Comparison of ENCODE assay signal across 1 cellular context in genomic region chr11:10750838-10751580, GRCh38.
TF ChIP-seq lines count a peak whose summit lies in the region.

Gene CTR9, plus strand, starts transcription at chr11:10751246. Its CDS starts 167 bp downstream, at chr11:10751413.

TF ChIP-seq in HepG2, 621 proteins besides CTCF, POLR2A, EP300 and RAD21 (continued from another document and continues in another):
- TF ChIP-seq CENPBD1 (CRISPR knock-in tag; IDR thresholded peaks at IDR 0.05; ENCODE audit: borderline replicate concordance, low read depth): no peak
- TF ChIP-seq KDM6A (CRISPR knock-in tag; IDR thresholded peaks at IDR 0.05; ENCODE audit: low read depth): no peak
- TF ChIP-seq ZSCAN5A (CRISPR knock-in tag; IDR thresholded peaks at IDR 0.05; ENCODE audit: borderline replicate concordance): 0 out of 2 replicates have a peak, but pooled peaks have one; percentile 73
- TF ChIP-seq JUND (CRISPR knock-in tag; IDR thresholded peaks at IDR 0.05): no peak
- TF ChIP-seq PHB2 (IDR thresholded peaks at IDR 0.05; ENCODE audit: partially characterized antibody): no peak
- no peak; the same call in 1 of the 2 replicates for TF ChIP-seq NR0B2 (CRISPR knock-in tag; IDR thresholded peaks at IDR 0.05)
- TF ChIP-seq PBX2 (CRISPR knock-in tag; IDR thresholded peaks at IDR 0.05): peak; percentile 45; the same call in 1 of the 2 replicates
- TF ChIP-seq KAT8 (CRISPR knock-in tag; IDR thresholded peaks at IDR 0.05): peak; percentile 97
- no peak for TF ChIP-seq PHF5A (CRISPR knock-in tag; IDR thresholded peaks at IDR 0.05; ENCODE audit: low read depth, unreplicated experiment)
- TF ChIP-seq GATAD1 (CRISPR knock-in tag; IDR thresholded peaks at IDR 0.05): peak; percentile 95
- no peak for TF ChIP-seq EZH2 (conservative IDR thresholded peaks at IDR 0.05; ENCODE audit: low read depth, low read length)
- TF ChIP-seq ASH2L (IDR thresholded peaks at IDR 0.05; ENCODE audit: insufficient read length, low read depth, low read length): peak; percentile 96
- TF ChIP-seq KAT2B (IDR thresholded peaks at IDR 0.05; ENCODE audit: borderline replicate concordance, low read depth, low read length): no peak
- peak; percentile 46 for TF ChIP-seq ZNF629 (CRISPR knock-in tag; conservative IDR thresholded peaks at IDR 0.05)
- no peak for TF ChIP-seq ZNF644 (CRISPR knock-in tag; IDR thresholded peaks at IDR 0.05; ENCODE audit: low read depth)
- peak; percentile 97 for TF ChIP-seq GMEB1 (CRISPR knock-in tag; IDR thresholded peaks at IDR 0.05; ENCODE audit: borderline replicate concordance)
- TF ChIP-seq IKZF1 (IDR thresholded peaks at IDR 0.05): no peak
- TF ChIP-seq FOXC1 (CRISPR knock-in tag; IDR thresholded peaks at IDR 0.05; ENCODE audit: borderline replicate concordance): peak; percentile 93
- TF ChIP-seq ZNF121 (CRISPR knock-in tag; IDR thresholded peaks at IDR 0.05): peak; percentile 71
- peak; percentile 48; the same call in 1 of the 2 replicates for TF ChIP-seq TFDP1 (CRISPR knock-in tag; IDR thresholded peaks at IDR 0.05; ENCODE audit: borderline replicate concordance)
- TF ChIP-seq CBFB (CRISPR knock-in tag; IDR thresholded peaks at IDR 0.05): peak; percentile 76
- TF ChIP-seq BCL6 (CRISPR knock-in tag; IDR thresholded peaks at IDR 0.05): no peak
- TF ChIP-seq ZSCAN31 (CRISPR knock-in tag; IDR thresholded peaks at IDR 0.05; ENCODE audit: low read depth): peak; percentile 63; the same call in 1 of the 2 replicates
- peak; percentile 92 for TF ChIP-seq FOXK1 (CRISPR knock-in tag; IDR thresholded peaks at IDR 0.05; ENCODE audit: borderline replicate concordance, low read depth)
- TF ChIP-seq ZNF670 (CRISPR knock-in tag; IDR thresholded peaks at IDR 0.05; ENCODE audit: borderline replicate concordance): peak; percentile 88
- TF ChIP-seq POGK (CRISPR knock-in tag; conservative IDR thresholded peaks at IDR 0.05): peak; percentile 40; the same call in 1 of the 2 replicates
- TF ChIP-seq ZNF510 (CRISPR knock-in tag; IDR thresholded peaks at IDR 0.05; ENCODE audit: low read depth): no peak
- TF ChIP-seq YEATS4 (CRISPR knock-in tag; IDR thresholded peaks at IDR 0.05; ENCODE audit: borderline replicate concordance): peak; percentile 81
- peak; percentile 85 for TF ChIP-seq PITX1 (CRISPR knock-in tag; IDR thresholded peaks at IDR 0.05)
- TF ChIP-seq RERE (CRISPR knock-in tag; IDR thresholded peaks at IDR 0.05; ENCODE audit: low read depth): peak; percentile 43; the same call in 1 of the 2 replicates
- TF ChIP-seq ZNF496 (CRISPR knock-in tag; IDR thresholded peaks at IDR 0.05; ENCODE audit: insufficient replicate concordance): no peak
- TF ChIP-seq ZNF235 (CRISPR knock-in tag; IDR thresholded peaks at IDR 0.05; ENCODE audit: borderline replicate concordance): no peak
- no peak; the same call in 1 of the 2 replicates for TF ChIP-seq ZMYM3 (CRISPR knock-in tag; IDR thresholded peaks at IDR 0.05)
- 0 out of 2 replicates have a peak, but pooled peaks have one; percentile 28 for TF ChIP-seq MYNN (CRISPR knock-in tag; IDR thresholded peaks at IDR 0.05; ENCODE audit: low read depth)
- no peak for TF ChIP-seq ZNF225 (CRISPR knock-in tag; IDR thresholded peaks at IDR 0.05)
- peak; percentile 99 for TF ChIP-seq KMT2B (CRISPR knock-in tag; IDR thresholded peaks at IDR 0.05)
- no peak for TF ChIP-seq RBAK (CRISPR knock-in tag; IDR thresholded peaks at IDR 0.05)
- 0 out of 2 replicates have a peak, but pooled peaks have one; percentile 65 for TF ChIP-seq ZNF33A (CRISPR knock-in tag; IDR thresholded peaks at IDR 0.05; ENCODE audit: borderline replicate concordance)
- no peak; the same call in 1 of the 2 replicates for TF ChIP-seq ZXDC (CRISPR knock-in tag; IDR thresholded peaks at IDR 0.05)
- peak; percentile 12; the same call in 1 of the 2 replicates for TF ChIP-seq ZNF746 (CRISPR knock-in tag; IDR thresholded peaks at IDR 0.05)
- TF ChIP-seq SRSF9 (IDR thresholded peaks at IDR 0.05; ENCODE audit: borderline replicate concordance, insufficient read depth, low read depth, low read length, poor library complexity, severe bottlenecking): no peak
- TF ChIP-seq HCFC1 (IDR thresholded peaks at IDR 0.05; ENCODE audit: low read depth, low read length): peak; percentile 50; the same call in 1 of the 2 replicates
- no peak for TF ChIP-seq AHR (CRISPR knock-in tag; IDR thresholded peaks at IDR 0.05)
- peak; percentile 80 for TF ChIP-seq BRCA1 (CRISPR knock-in tag; IDR thresholded peaks at IDR 0.05)
- no peak; the same call in 1 of the 2 replicates for TF ChIP-seq NR2F6 (IDR thresholded peaks at IDR 0.05)
- peak; percentile 61 for TF ChIP-seq NR2F6 (CRISPR knock-in tag; IDR thresholded peaks at IDR 0.05)
- TF ChIP-seq HIVEP1 (CRISPR knock-in tag; IDR thresholded peaks at IDR 0.05): peak; percentile 49; the same call in 1 of the 2 replicates
- TF ChIP-seq GABPA (IDR thresholded peaks at IDR 0.05; ENCODE audit: low read depth, low read length): peak; percentile 100
- peak; percentile 99 for TF ChIP-seq GABPA (CRISPR knock-in tag; IDR thresholded peaks at IDR 0.05; ENCODE audit: low read depth)
